Comparison of ENCODE assay signal across 8 cellular contexts in the genomic region with DNA sequence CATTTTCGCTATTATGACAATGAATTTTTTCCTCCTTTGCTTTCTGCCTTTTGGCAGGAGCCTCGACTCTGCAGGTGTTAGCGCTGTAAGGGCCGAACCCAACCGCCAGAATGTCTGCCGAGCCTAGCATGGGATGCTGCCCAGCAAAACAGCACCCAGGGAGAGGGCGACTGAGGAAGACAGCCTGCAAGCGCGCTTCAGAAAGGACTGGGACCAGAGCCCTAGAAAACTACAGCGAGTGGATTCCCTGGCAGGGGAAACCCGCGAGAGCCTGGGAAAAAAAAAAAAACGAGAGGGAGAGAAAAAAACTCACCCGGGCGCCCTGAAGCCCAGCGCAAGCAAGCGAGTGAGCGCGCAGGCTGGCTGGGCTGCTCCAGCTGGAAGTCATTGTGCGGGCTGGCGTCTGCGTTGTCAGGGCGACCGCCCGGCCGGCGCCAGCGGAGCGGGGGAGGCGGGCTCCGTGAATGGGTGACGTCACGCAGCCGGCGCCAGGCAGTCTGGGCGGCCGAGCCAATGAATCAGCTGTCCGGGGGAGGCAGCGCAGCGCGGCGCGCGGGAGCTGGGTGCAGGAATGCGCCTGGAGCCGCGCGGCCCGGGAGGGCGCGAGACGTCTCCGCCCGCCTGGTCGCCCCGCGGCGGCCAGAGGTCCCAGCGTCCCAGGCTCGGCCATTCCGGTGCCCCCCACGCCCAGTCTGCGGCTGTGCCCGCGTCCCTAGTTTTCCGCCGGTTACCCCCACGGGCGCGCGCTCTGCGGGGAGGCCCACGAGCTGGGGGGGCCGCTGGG. TPM values are rescaled to one million over a fixed set of nuclear protein-coding genes. Genes with fewer than 3 reads are reported as not detected.
A peak's percentile ranks its signal among the peaks of the same experiment; 100 is the strongest.
DNase-seq lines count a peak whose midpoint lies in the region; ATAC-seq, FAIRE-seq and TF ChIP-seq lines count a peak whose summit lies in the region.

No MANE protein-coding gene starts in this region.

- H3K9me3 ChIP-seq in adrenal gland (replicated peaks in 1 of 3), result no peaks in the 10 kb centered on the region
- H3K9me3 ChIP-seq in osteoblast (ENCODE audit: low read depth, low read length), result no peaks in the 10 kb centered on the region
- H3K9me3 ChIP-seq in upper lobe of left lung, result no peaks in the 10 kb centered on the region

- no peaks in the 10 kb centered on the region for H3K27me3 ChIP-seq in adrenal gland
- H3K27me3 ChIP-seq in osteoblast (ENCODE audit: insufficient read depth, low read length), result no peaks in the 10 kb centered on the region
- H3K27me3 ChIP-seq in upper lobe of left lung, result no peaks in the 10 kb centered on the region

- H3K4me1 ChIP-seq in adrenal gland (replicated peaks in 1 of 2) (peaks cover 4 to 14% of the 10 kb centered on the region in 2 donors), osteoblast (ENCODE audit: insufficient read depth, low read length) (peaks cover 20% of the 10 kb centered on the region), upper lobe of left lung (peaks cover 0 to 18% (median 10%) of the 10 kb centered on the region in 4 donors)

- no peak for TF ChIP-seq CTCF in adrenal gland (IDR thresholded peaks at IDR 0.05)
- TF ChIP-seq CTCF in osteoblast (IDR thresholded peaks at IDR 0.05; ENCODE audit: extremely low read depth, low read depth, low read length), result no peak
- peak in 3 of 6 experiments; percentile 10 to 24 (median 19) for TF ChIP-seq CTCF in upper lobe of left lung (IDR thresholded peaks at IDR 0.05)

- peak overlapping the region; percentile 93 for H3K4me2 ChIP-seq in osteoblast (ENCODE audit: insufficient read depth, low read length)

- TF ChIP-seq EP300 in upper lobe of left lung (IDR thresholded peaks at IDR 0.05), result peak in 3 of 4 donors; percentile 26 to 95 (median 88)

- 0 to 1% (median 0%) methylated on average over 43 to 74 of the region's 74 CpGs for WGBS in adrenal gland, 4 donors
- WGBS in upper lobe of left lung, 2 donors, result 0 to 1% methylated on average over 40 to 56 of the region's 74 CpGs

- H3K27ac ChIP-seq in adrenal gland, result peak overlapping the region in 4 of 5 donors; percentile 44 to 92 (median 69)
- peak overlapping the region; percentile 99 for H3K27ac ChIP-seq in osteoblast (ENCODE audit: low read depth, low read length)
- H3K27ac ChIP-seq in upper lobe of left lung, result peak overlapping the region; percentile 91 to 97 (median 94)

- H2AFZ ChIP-seq in osteoblast (ENCODE audit: low read length), result peak overlapping the region; percentile 87

- ATAC-seq in GM21825 (IDR thresholded peaks at IDR 0.05; ENCODE audit: unreplicated experiment), result peak; percentile 97
- peak; percentile 97 to 98 for ATAC-seq in upper lobe of left lung (ENCODE audit: low FRiP score in 2 of 2)

- TF ChIP-seq POLR2A in adrenal gland (IDR thresholded peaks at IDR 0.05), result peak; percentile 38 to 50
- peak in 3 of 4 donors; percentile 80 to 94 (median 92) for TF ChIP-seq POLR2A in upper lobe of left lung (IDR thresholded peaks at IDR 0.05)

- FAIRE-seq in RCC 7860 (lab: Jason Lieb, UNC), result no peak

- H3K79me2 ChIP-seq in osteoblast (ENCODE audit: insufficient read depth, low read length), result no peaks in the 10 kb centered on the region

- no peaks in the 10 kb centered on the region for H4K20me1 ChIP-seq in osteoblast (ENCODE audit: insufficient read depth, low read length)

- H3K4me3 ChIP-seq in adrenal gland (peak overlapping the region in 3 of 4 donors; percentile 14 to 60 (median 20)), osteoblast (ENCODE audit: insufficient read depth, low read length) (peak overlapping the region; percentile 80), upper lobe of left lung (peak overlapping the region; percentile 15 to 69 (median 56))

- DNase-seq in DMS79 treated with DMSO at 0.1 percent for 48 hours (lab: John Stamatoyannopoulos, UW) (peak; percentile 46), KBM-7 (peak; percentile 95), RCC 7860 (ENCODE audit: low spot score) (peak; percentile 92), adrenal gland (peak; percentile 91 to 95 (median 94)), cardiac septum (ENCODE audit: low spot score) (peak; percentile 97), osteoblast (ENCODE audit: insufficient read length, low spot score, missing footprints) (peak; percentile 96), upper lobe of left lung (peak; percentile 94 to 98)

- H3K36me3 ChIP-seq in adrenal gland (replicated peaks in 1 of 2) (no peaks in the 10 kb centered on the region), osteoblast (ENCODE audit: insufficient read depth, low read length) (no peaks in the 10 kb centered on the region), upper lobe of left lung (no peaks in the 10 kb centered on the region)

- intact Hi-C loops in adrenal gland (cut with DNase I) (no loop called here), cardiac septum (cut with DNase I) (loop anchor here (2.0 kb wide), 1 partner anchor 32 kb away; a partner anchor contains a TSS)

- in situ Hi-C loops in KBM-7 (cut with MboI; ENCODE audit: low pct_unique_long_range_greater_than_20kb, low sequenced_read_pairs), result no loop called here

RNA-seq across cellular contexts. Expression of a gene that starts 32.6 kb away (rescaled TPM):
- total RNA-seq in adrenal gland (10 to 100 TPM in 1 of 8 donors, 1 to 10 TPM in 7; 1.5 to 12.4 (median 6.3) TPM), cardiac septum (6.8 TPM), osteoblast (25.3 and 29.7 TPM in 2 replicates), upper lobe of left lung (10 to 100 TPM; 16.8 to 84.1 (median 36.2) TPM)
- 1 to 10 TPM; 5.3 to 9.7 (median 9.3) TPM for polyA plus RNA-seq in adrenal gland

Comparison
In these comparisons a context has a peak if more than half of its experiments do, and no peak if none do; other contexts are left out.
1. Peak in every context shown above with its lines: DNase-seq, ATAC-seq, H3K4me3 ChIP-seq and H3K27ac ChIP-seq.
2. DNase-seq: peak in every context shown above with its lines; median percentile 97 in cardiac septum; 96 in osteoblast; 96 in upper lobe of left lung; 95 in KBM-7; 94 in adrenal gland; 92 in RCC 7860; 46 in DMS79 treated with DMSO at 0.1 percent for 48 hours.
3. H3K4me3 ChIP-seq: peak in every context shown above with its lines; median percentile 80 in osteoblast; 56 in upper lobe of left lung; 20 in adrenal gland.